3 cellular contexts compared by ENCODE assay signal in the genomic region with DNA sequence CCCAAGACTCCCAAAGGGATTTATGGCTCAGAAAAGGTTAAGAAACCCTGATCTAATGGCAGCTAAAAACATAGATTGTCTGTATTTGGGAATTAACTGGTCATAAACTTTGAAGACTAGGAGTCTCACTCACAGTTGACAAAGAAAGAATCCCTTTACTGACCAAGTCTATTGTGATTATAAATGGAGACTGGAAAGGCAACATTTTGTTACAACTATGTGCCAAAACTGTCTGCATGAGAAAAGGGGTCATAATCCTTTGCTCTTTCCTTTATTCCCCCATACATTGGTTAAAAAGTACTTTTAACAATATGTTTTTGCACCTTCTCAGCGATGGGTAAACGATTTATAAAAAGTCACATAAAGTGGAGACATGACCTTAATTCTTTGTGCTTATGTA.
"Had no signal": no experiment of that assay in that cellular context is flagged by ENCODE, and none has a peak within 500 bp of the region (broad histone marks: within the 10 kb centered on the region; RNA-seq: fewer than 3 reads in every experiment).

No MANE protein-coding gene starts in this region.

- DNase-seq: GDM1, GF-D8 had no signal

- ATAC-seq: GM12878 had no signal

- H3K4me3 ChIP-seq: GM12878 had no signal
